Comparison of ENCODE assay signal across 8 cellular contexts in the genomic region with DNA sequence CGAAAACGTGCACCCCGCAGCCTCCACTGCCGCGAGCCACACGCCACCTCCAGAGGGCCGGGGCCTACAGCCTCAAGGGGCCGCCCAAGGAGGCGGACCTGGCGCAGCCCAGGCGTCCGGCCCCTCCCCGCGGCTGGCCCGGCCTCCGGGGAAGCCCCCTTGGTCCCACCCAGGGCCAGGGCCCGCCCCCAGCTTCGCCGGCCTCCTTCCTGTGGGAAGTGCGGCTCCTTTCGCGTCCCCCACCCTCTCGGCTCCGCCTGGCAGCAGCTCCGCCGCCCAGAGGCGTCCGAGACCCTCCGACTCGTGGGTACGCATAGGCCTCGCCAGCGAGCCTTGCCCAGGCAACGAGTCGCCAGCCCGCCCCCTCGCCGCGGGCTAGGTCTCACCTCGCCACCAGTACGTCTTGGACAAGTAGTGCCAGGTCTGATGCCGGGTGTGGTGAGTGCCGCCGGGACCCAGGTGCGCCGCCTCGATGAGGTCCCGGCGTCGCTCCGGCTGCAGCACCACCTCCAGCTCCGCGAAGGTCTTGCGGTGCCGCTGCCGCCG. TPM values are rescaled to one million over a fixed set of nuclear protein-coding genes. Genes with fewer than 3 reads are reported as not detected.
DNase-seq lines count a peak whose midpoint lies in the region; ATAC-seq, FAIRE-seq and TF ChIP-seq lines count a peak whose summit lies in the region.

No MANE protein-coding gene starts in this region.

- no peaks in the 10 kb centered on the region for H3K9me3 ChIP-seq in K562 (replicated peaks; ENCODE audit: control insufficient read depth, insufficient read depth, low read depth, low read length)

- peak overlapping the region; percentile 82 to 99 for H3K9ac ChIP-seq in K562 (ENCODE audit: insufficient read depth in 1 of 2, low read depth in 2 of 2, low read length in 2 of 2)

- no TSS peak for BruUV-seq in K562 (replicated peaks; lab: Mats Ljungman, UMichigan)

- H3K27ac ChIP-seq in K562 (ENCODE audit: extremely low read depth, low read depth, low read length) = peak overlapping the region; percentile 86

- no peaks in the 10 kb centered on the region for H3K9me1 ChIP-seq in K562 (ENCODE audit: control insufficient read depth, insufficient read depth, low read length)

- TF ChIP-seq RAD21 in K562 (CRISPR knock-in tag; conservative IDR thresholded peaks at IDR 0.05 in 1 of 2, IDR thresholded peaks at IDR 0.05 in 1 of 2) = no peak

- no peak for TF ChIP-seq EP300 in K562 (IDR thresholded peaks at IDR 0.05; ENCODE audit: low read length)

- under 1% methylated on average over 27 of the region's 57 CpGs for whole genome bisulfite sequencing in K562 (ENCODE audit: insufficient coverage, low coverage, missing lambda C conversion rate)

- peak; percentile 83 for ATAC-seq in HG02943 (IDR thresholded peaks at IDR 0.05; ENCODE audit: low read depth, unreplicated experiment)
- ATAC-seq in K562 = peak; percentile 89

- no peaks in the 10 kb centered on the region; the same call in 1 of the 2 replicates for H4K20me1 ChIP-seq in K562 (replicated peaks; ENCODE audit: control insufficient read depth, insufficient read depth, low read length)

- peak overlapping the region; percentile 79 for H3K4me3 ChIP-seq in K562

- 0 out of 6 replicates have a peak, but pooled peaks of 1 of the 3 experiments have one; percentile 12 for TF ChIP-seq CTCF in K562 (IDR thresholded peaks at IDR 0.05 in 2 of 3, conservative IDR thresholded peaks at IDR 0.05 in 1 of 3; ENCODE audit: insufficient read depth in 2 of 3, low read depth in 1 of 3, low read length in 3 of 3)

- H2AFZ ChIP-seq in K562 (ENCODE audit: low read depth, low read length) = peak overlapping the region; percentile 81

- intact Hi-C loops in K562 (cut with micrococcal nuclease) = loop anchor here (5.0 kb wide), 1 partner anchor 164 kb away; a partner anchor contains a TSS

- H3K79me2 ChIP-seq in K562 (ENCODE audit: control insufficient read depth, insufficient read depth, low read length) = peaks cover 80% of the 10 kb centered on the region

- POLR2A ChIA-PET in K562 (lab: Yijun Ruan, JAX) = interaction anchor here (1.0 to 4.6 kb wide), 7 partner anchors 10 to 102 kb away, joined by 3 to 70 read pairs (median 5); a partner anchor contains a TSS

- H3K36me3 ChIP-seq in K562 (ENCODE audit: control insufficient read depth, insufficient read depth, low read length) = peaks cover 31% of the 10 kb centered on the region

- no peak; the same call in 1 of the 2 replicates for TF ChIP-seq POLR2A in K562 (conservative IDR thresholded peaks at IDR 0.05)

- H3K27me3 ChIP-seq in K562 (ENCODE audit: control insufficient read depth in 2 of 2, insufficient read depth in 2 of 2, low read length in 2 of 2) = no peaks in the 10 kb centered on the region

- DNase-seq in GM18507 (ENCODE audit: extremely low spot score, insufficient read length, low read depth) (peak; percentile 84), SK-MEL-5 (ENCODE audit: low read depth, low spot score) (peak; percentile 93), K562 (ENCODE audit: extremely low read depth in 1 of 4, low spot score in 3 of 4) (peak; percentile 85 to 93 (median 88)), iPS-NIHi11 (ENCODE audit: low spot score) (peak; percentile 93), NCI-H1694 (lab: John Stamatoyannopoulos, UW) (no peak), NCI-H748 (lab: John Stamatoyannopoulos, UW; ENCODE audit: unreplicated experiment) (no peak)
- DNase-seq in stimulated activated CD4-positive, alpha-beta T cell treated with anti-CD3 and anti-CD28 coated beads, Interleukin-12 subunit alpha, Interleukin-12 subunit beta, amount 100 ng/mL, for 24 hours (ENCODE audit: low read depth in 2 of 2) = peak; percentile 92 to 94

- CTCF ChIA-PET in K562 (lab: Yijun Ruan, JAX; ENCODE audit: low intra/inter-chr PET ratio) = interaction anchor here (0.6 kb wide), 1 partner anchor 43 kb away, joined by 3 read pairs; no protein-coding TSS in a partner anchor

- peaks cover 6 to 14% of the 10 kb centered on the region in 2 experiments; a peak in 4 of 5 replicates for H3K4me1 ChIP-seq in K562 (replicated peaks in 1 of 2; ENCODE audit: control insufficient read depth in 2 of 2, insufficient read depth in 2 of 2, low read length in 2 of 2)

- peak; percentile 95 for FAIRE-seq in GM18507 (lab: Jason Lieb, UNC)
- no peak for FAIRE-seq in K562 (lab: Jason Lieb, UNC)

- H3K4me2 ChIP-seq in K562 (ENCODE audit: insufficient read depth, low read length) = peak overlapping the region; percentile 90

- in situ Hi-C loops in SK-MEL-5 (cut with HindIII; ENCODE audit: low pct_unique_long_range_greater_than_20kb, low sequenced_read_pairs) = no loop called here
- in situ Hi-C loops in K562 (cut with MboI) = no loop called here

TF ChIP-seq in K562, 482 proteins besides CTCF, POLR2A, EP300 and RAD21 (continues in another document):
- TF ChIP-seq HMGN3 (IDR thresholded peaks at IDR 0.05; ENCODE audit: borderline replicate concordance, extremely low read depth, insufficient read length, low read depth, low read length) (peak; percentile 68), ARID2 (IDR thresholded peaks at IDR 0.05) (no peak)

RNA-seq across cellular contexts. Expression of a gene that starts 0.6 kb away (rescaled TPM):
- 21.7 and 22.9 TPM in 2 replicates for total RNA-seq in SK-MEL-5 (2014; rRNA removed; shearing (Covaris generic))
- polyA plus RNA-seq in SK-MEL-5 (2015; cell fraction: cytosol; rRNA removed) = 11.2 and 17.2 TPM in 2 replicates
- polyA plus RNA-seq in SK-MEL-5 (2015; cell fraction: nucleus; rRNA removed) = 27.3 and 30.8 TPM in 2 replicates
- total RNA-seq in K562 (2011; cell fraction: chromatin; rRNA removed; ENCODE audit: low replicate concordance) = 32.5 and 111 TPM in 2 replicates
- total RNA-seq in K562 (2011; cell fraction: nucleolus; rRNA removed) = 22.2 and 32.0 TPM in 2 replicates
- total RNA-seq in K562 (2011; cell fraction: nucleoplasm; rRNA removed) = 39.2 and 53.8 TPM in 2 replicates
- total RNA-seq in K562 (2014; rRNA removed) = 23.7 and 23.8 TPM in 2 replicates
- 26.2 and 28.2 TPM in 2 replicates for total RNA-seq in K562 (2014; rRNA removed; fragmentation: Illumina TruSeq; extraction: Trizol)
- 25.1 and 26.3 TPM in 2 replicates for total RNA-seq in K562 (2015; rRNA removed; fragmentation: Illumina TruSeq; extraction: Trizol)
- total RNA-seq in K562 (2021) = 21.4 and 21.5 TPM in 2 replicates
- 25.3 and 31.9 TPM in 2 replicates for polyA plus RNA-seq in K562 (2011; rRNA removed)
- polyA plus RNA-seq in K562 (2011; cell fraction: cytosol; rRNA removed) = 6.1 and 8.5 TPM in 2 replicates
- 17.0 and 18.8 TPM in 2 replicates for polyA plus RNA-seq in K562 (2011; cell fraction: nucleus; rRNA removed)
- 12.9 and 13.6 TPM in 2 replicates for polyA plus RNA-seq in K562 (2012)
- polyA plus RNA-seq in K562 (2014; fragmentation: Illumina TruSeq; extraction: Trizol) = 18.8 and 20.9 TPM in 2 replicates
- polyA plus RNA-seq in K562 (2014; fragmentation: Nextera tagmentation; extraction: Ambion mirVana) = 1 to 10 TPM; 6.2 to 7.2 TPM
- polyA plus RNA-seq in K562 (2014; rRNA removed) = 15.7 and 16.2 TPM in 2 replicates
- 56.1 and 62.4 TPM in 2 replicates for polyA minus RNA-seq in K562 (2011; rRNA and poly(A)+ RNA removed)
- 23.7 and 26.0 TPM in 2 replicates for polyA minus RNA-seq in K562 (2011; cell fraction: cytosol; rRNA and poly(A)+ RNA removed)
- 26.4 and 30.4 TPM in 2 replicates for polyA minus RNA-seq in K562 (2011; cell fraction: nucleus; rRNA and poly(A)+ RNA removed)

RNA-seq across cellular contexts. Expression of a gene that starts 10.2 kb away (rescaled TPM):
- 2,318 and 2,361 TPM in 2 replicates for total RNA-seq in SK-MEL-5 (2014; rRNA removed; shearing (Covaris generic))
- 1,013 and 1,137 TPM in 2 replicates for polyA plus RNA-seq in SK-MEL-5 (2015; cell fraction: cytosol; rRNA removed)
- 380 and 393 TPM in 2 replicates for polyA plus RNA-seq in SK-MEL-5 (2015; cell fraction: nucleus; rRNA removed)
- 302 and 379 TPM in 2 replicates for total RNA-seq in K562 (2011; cell fraction: chromatin; rRNA removed; ENCODE audit: low replicate concordance)
- total RNA-seq in K562 (2011; cell fraction: nucleolus; rRNA removed) = 502 and 519 TPM in 2 replicates
- total RNA-seq in K562 (2011; cell fraction: nucleoplasm; rRNA removed) = 556 and 741 TPM in 2 replicates
- total RNA-seq in K562 (2014; rRNA removed) = 2,157 and 4,237 TPM in 2 replicates
- 1,726 and 1,992 TPM in 2 replicates for total RNA-seq in K562 (2014; rRNA removed; fragmentation: Illumina TruSeq; extraction: Trizol)
- total RNA-seq in K562 (2015; rRNA removed; fragmentation: Illumina TruSeq; extraction: Trizol) = 1,831 and 1,892 TPM in 2 replicates
- total RNA-seq in K562 (2021) = 1,401 and 1,590 TPM in 2 replicates
- polyA plus RNA-seq in K562 (2011; rRNA removed) = 1,776 and 1,804 TPM in 2 replicates
- 424 and 746 TPM in 2 replicates for polyA plus RNA-seq in K562 (2011; cell fraction: cytosol; rRNA removed)
- 459 and 780 TPM in 2 replicates for polyA plus RNA-seq in K562 (2011; cell fraction: nucleus; rRNA removed)
- 1,572 and 2,137 TPM in 2 replicates for polyA plus RNA-seq in K562 (2012)
- polyA plus RNA-seq in K562 (2014; fragmentation: Illumina TruSeq; extraction: Trizol) = 2,147 and 2,288 TPM in 2 replicates
- polyA plus RNA-seq in K562 (2014; fragmentation: Nextera tagmentation; extraction: Ambion mirVana) = 1,000 to 10,000 TPM; 1,189 to 1,198 TPM
- polyA plus RNA-seq in K562 (2014; rRNA removed) = 4,750 and 5,417 TPM in 2 replicates
- polyA minus RNA-seq in K562 (2011; rRNA and poly(A)+ RNA removed) = 621 and 719 TPM in 2 replicates
- 317 and 358 TPM in 2 replicates for polyA minus RNA-seq in K562 (2011; cell fraction: cytosol; rRNA and poly(A)+ RNA removed)
- 175 and 332 TPM in 2 replicates for polyA minus RNA-seq in K562 (2011; cell fraction: nucleus; rRNA and poly(A)+ RNA removed)

RNA-seq across cellular contexts. Expression of a gene that starts 48.1 kb away (rescaled TPM):
- total RNA-seq in SK-MEL-5 (2014; rRNA removed; shearing (Covaris generic)) = 17.9 TPM in 2 replicates
- 7.3 and 9.3 TPM in 2 replicates for polyA plus RNA-seq in SK-MEL-5 (2015; cell fraction: cytosol; rRNA removed)
- 18.7 and 21.9 TPM in 2 replicates for polyA plus RNA-seq in SK-MEL-5 (2015; cell fraction: nucleus; rRNA removed)
- 6.5 and 17.2 TPM in 2 replicates for total RNA-seq in K562 (2011; cell fraction: chromatin; rRNA removed; ENCODE audit: low replicate concordance)
- total RNA-seq in K562 (2011; cell fraction: nucleolus; rRNA removed) = 4.3 and 4.5 TPM in 2 replicates
- total RNA-seq in K562 (2011; cell fraction: nucleoplasm; rRNA removed) = 6.2 and 10.3 TPM in 2 replicates
- 3.6 and 4.3 TPM in 2 replicates for total RNA-seq in K562 (2014; rRNA removed)
- total RNA-seq in K562 (2014; rRNA removed; fragmentation: Illumina TruSeq; extraction: Trizol) = 10.1 and 12.1 TPM in 2 replicates
- 8.2 and 8.5 TPM in 2 replicates for total RNA-seq in K562 (2015; rRNA removed; fragmentation: Illumina TruSeq; extraction: Trizol)
- total RNA-seq in K562 (2021) = 7.1 and 7.7 TPM in 2 replicates
- polyA plus RNA-seq in K562 (2011; rRNA removed) = 2.2 and 2.5 TPM in 2 replicates
- polyA plus RNA-seq in K562 (2011; cell fraction: cytosol; rRNA removed) = 0.67 and 1.8 TPM in 2 replicates
- 2.7 and 2.9 TPM in 2 replicates for polyA plus RNA-seq in K562 (2011; cell fraction: nucleus; rRNA removed)
- 2.4 and 3.0 TPM in 2 replicates for polyA plus RNA-seq in K562 (2012)
- 4.4 TPM in 2 replicates for polyA plus RNA-seq in K562 (2014; fragmentation: Illumina TruSeq; extraction: Trizol)
- 1 to 10 TPM; 2.0 to 3.2 TPM for polyA plus RNA-seq in K562 (2014; fragmentation: Nextera tagmentation; extraction: Ambion mirVana)
- polyA plus RNA-seq in K562 (2014; rRNA removed) = 2.6 and 3.5 TPM in 2 replicates
- 8.8 and 10.8 TPM in 2 replicates for polyA minus RNA-seq in K562 (2011; rRNA and poly(A)+ RNA removed)
- 3.8 and 4.9 TPM in 2 replicates for polyA minus RNA-seq in K562 (2011; cell fraction: cytosol; rRNA and poly(A)+ RNA removed)
- polyA minus RNA-seq in K562 (2011; cell fraction: nucleus; rRNA and poly(A)+ RNA removed) = 4.2 and 5.1 TPM in 2 replicates

Comparison
In these comparisons a context has a peak if more than half of its experiments do, and no peak if none do; other contexts are left out.
1. DNase-seq: peak in GM18507 (single experiment), SK-MEL-5 (single experiment), K562 (4 of 4), iPS-NIHi11 (single experiment) and stimulated activated CD4-positive, alpha-beta T cell treated with anti-CD3 and anti-CD28 coated beads, Interleukin-12 subunit alpha, Interleukin-12 subunit beta, amount 100 ng/mL, for 24 hours (2 of 2); none in NCI-H1694 (single experiment) and NCI-H748 (single experiment).